ENCODE assay signal across 9 cellular contexts in genomic region chr10:101293007-101293723, GRCh38.
A peak's percentile ranks its signal among the peaks of the same experiment; 100 is the strongest.
DNase-seq lines count a peak whose midpoint lies in the region; ATAC-seq and TF ChIP-seq lines count a peak whose summit lies in the region.
"Had no signal": no experiment of that assay in that cellular context is flagged by ENCODE, and none has a peak within 500 bp of the region (broad histone marks: within the 10 kb centered on the region; RNA-seq: fewer than 3 reads in every experiment).

No MANE protein-coding gene starts in this region.

- H4K20me1 ChIP-seq in BLaER1 = peaks cover 50% of the 10 kb centered on the region; the same call in 1 of the 2 replicates

- peak overlapping the region; percentile 97 for H3K4me2 ChIP-seq in BLaER1

- no peak overlapping the region for H3K9ac ChIP-seq in BLaER1

- no peak overlapping the region for H3K27ac ChIP-seq in BLaER1

- H3K36me3 Mint-ChIP-seq in chondrocyte (ENCODE audit: low read depth) = no peaks in the 10 kb centered on the region
- no peaks in the 10 kb centered on the region for H3K36me3 Mint-ChIP-seq in mesothelial cell of epicardium

- no peak for TF ChIP-seq CTCF in chondrocyte (IDR thresholded peaks at IDR 0.05)
- TF ChIP-seq CTCF in mesothelial cell of epicardium (IDR thresholded peaks at IDR 0.05; ENCODE audit: unreplicated experiment) = no peak

- H3K27me3 Mint-ChIP-seq in chondrocyte (ENCODE audit: low read depth) (peaks cover 43% of the 10 kb centered on the region), mesothelial cell of epicardium (ENCODE audit: low read depth) (peaks cover 92% of the 10 kb centered on the region)

- no peaks in the 10 kb centered on the region for H3K9me3 ChIP-seq in BLaER1

- H3K4me1 ChIP-seq in BLaER1 = peaks cover 24% of the 10 kb centered on the region

- peak; percentile 56 for DNase-seq in NCI-H1694 treated with DMSO at 0.1 percent for 48 hours (lab: John Stamatoyannopoulos, UW)
- DNase-seq in chondrocyte (ENCODE audit: low spot score) = no peak
- no peak for DNase-seq in mesothelial cell of epicardium (ENCODE audit: low spot score in 2 of 2, unreplicated experiment in 2 of 2)
- no peak for DNase-seq in GF-D8 (lab: John Stamatoyannopoulos, UW)
- no peak for DNase-seq in OCI-M1 (lab: John Stamatoyannopoulos, UW)

- no peaks in the 10 kb centered on the region for H3K9me3 Mint-ChIP-seq in chondrocyte (ENCODE audit: low read depth)
- H3K9me3 Mint-ChIP-seq in mesothelial cell of epicardium = no peaks in the 10 kb centered on the region
- H3K9me3 Mint-ChIP-seq: IgD-negative memory B cell had no signal

- no peaks in the 10 kb centered on the region for H3K4me1 Mint-ChIP-seq in chondrocyte (ENCODE audit: low read depth)
- peaks cover 10% of the 10 kb centered on the region for H3K4me1 Mint-ChIP-seq in mesothelial cell of epicardium

- ATAC-seq in activated CD4-positive, CD25-positive, alpha-beta regulatory T cell treated with anti-CD3 and anti-CD28 coated beads, Interleukin-2, amount 50 U/mL, for 24 hours = no peak
- no peak for ATAC-seq in HG03097 (IDR thresholded peaks at IDR 0.05; ENCODE audit: low FRiP score, unreplicated experiment)

- no peaks in the 10 kb centered on the region for H3K36me3 ChIP-seq in BLaER1

- H3K4me3 Mint-ChIP-seq in chondrocyte (ENCODE audit: unreplicated experiment) = peak overlapping the region; percentile 84
- peak overlapping the region; percentile 81 for H3K4me3 Mint-ChIP-seq in mesothelial cell of epicardium

- peak overlapping the region; percentile 68 for H3K4me3 ChIP-seq in BLaER1

- peaks cover 80% of the 10 kb centered on the region for H3K27me3 ChIP-seq in BLaER1

- H3K27ac Mint-ChIP-seq in chondrocyte (ENCODE audit: unreplicated experiment) (no peak overlapping the region), mesothelial cell of epicardium (no peak overlapping the region)
- H3K27ac Mint-ChIP-seq: IgD-negative memory B cell had no signal
